In the genomic region with DNA sequence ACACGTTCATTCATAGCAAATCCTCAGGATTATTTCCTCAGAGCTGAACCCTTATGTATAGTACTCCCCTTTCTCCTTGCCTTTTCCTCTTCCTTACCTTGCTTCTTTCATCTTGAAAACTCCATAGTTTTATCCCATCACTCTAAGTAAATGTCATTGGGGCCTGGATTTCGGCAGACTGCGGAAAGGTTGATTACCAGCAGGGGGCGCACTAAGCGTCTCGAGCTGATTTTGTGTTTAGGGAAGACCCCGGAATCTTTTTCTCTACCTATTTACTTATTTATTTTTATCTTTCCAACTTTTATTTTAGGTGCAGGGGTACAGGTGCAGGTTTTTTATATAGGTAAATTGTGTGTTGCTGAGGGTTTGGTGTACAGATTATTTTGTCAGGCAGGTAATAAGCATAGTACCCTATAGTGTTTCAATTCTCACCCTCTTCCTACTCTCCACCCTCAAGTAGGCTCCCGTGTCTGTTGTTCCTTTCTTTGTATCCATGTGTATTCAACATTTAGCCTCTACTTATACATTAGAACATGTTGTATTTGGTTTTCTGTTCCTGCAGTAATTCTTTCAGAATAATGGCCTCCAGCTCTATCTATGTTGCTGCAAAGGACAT, we compare ENCODE assay signal across 1 cellular context.
TF ChIP-seq lines count a peak whose summit lies in the region.

No MANE protein-coding gene starts in this region.

TF ChIP-seq in GM23338, 12 proteins besides CTCF, POLR2A, EP300 and RAD21 (continued from another document):
- TF ChIP-seq, protein P1, sequence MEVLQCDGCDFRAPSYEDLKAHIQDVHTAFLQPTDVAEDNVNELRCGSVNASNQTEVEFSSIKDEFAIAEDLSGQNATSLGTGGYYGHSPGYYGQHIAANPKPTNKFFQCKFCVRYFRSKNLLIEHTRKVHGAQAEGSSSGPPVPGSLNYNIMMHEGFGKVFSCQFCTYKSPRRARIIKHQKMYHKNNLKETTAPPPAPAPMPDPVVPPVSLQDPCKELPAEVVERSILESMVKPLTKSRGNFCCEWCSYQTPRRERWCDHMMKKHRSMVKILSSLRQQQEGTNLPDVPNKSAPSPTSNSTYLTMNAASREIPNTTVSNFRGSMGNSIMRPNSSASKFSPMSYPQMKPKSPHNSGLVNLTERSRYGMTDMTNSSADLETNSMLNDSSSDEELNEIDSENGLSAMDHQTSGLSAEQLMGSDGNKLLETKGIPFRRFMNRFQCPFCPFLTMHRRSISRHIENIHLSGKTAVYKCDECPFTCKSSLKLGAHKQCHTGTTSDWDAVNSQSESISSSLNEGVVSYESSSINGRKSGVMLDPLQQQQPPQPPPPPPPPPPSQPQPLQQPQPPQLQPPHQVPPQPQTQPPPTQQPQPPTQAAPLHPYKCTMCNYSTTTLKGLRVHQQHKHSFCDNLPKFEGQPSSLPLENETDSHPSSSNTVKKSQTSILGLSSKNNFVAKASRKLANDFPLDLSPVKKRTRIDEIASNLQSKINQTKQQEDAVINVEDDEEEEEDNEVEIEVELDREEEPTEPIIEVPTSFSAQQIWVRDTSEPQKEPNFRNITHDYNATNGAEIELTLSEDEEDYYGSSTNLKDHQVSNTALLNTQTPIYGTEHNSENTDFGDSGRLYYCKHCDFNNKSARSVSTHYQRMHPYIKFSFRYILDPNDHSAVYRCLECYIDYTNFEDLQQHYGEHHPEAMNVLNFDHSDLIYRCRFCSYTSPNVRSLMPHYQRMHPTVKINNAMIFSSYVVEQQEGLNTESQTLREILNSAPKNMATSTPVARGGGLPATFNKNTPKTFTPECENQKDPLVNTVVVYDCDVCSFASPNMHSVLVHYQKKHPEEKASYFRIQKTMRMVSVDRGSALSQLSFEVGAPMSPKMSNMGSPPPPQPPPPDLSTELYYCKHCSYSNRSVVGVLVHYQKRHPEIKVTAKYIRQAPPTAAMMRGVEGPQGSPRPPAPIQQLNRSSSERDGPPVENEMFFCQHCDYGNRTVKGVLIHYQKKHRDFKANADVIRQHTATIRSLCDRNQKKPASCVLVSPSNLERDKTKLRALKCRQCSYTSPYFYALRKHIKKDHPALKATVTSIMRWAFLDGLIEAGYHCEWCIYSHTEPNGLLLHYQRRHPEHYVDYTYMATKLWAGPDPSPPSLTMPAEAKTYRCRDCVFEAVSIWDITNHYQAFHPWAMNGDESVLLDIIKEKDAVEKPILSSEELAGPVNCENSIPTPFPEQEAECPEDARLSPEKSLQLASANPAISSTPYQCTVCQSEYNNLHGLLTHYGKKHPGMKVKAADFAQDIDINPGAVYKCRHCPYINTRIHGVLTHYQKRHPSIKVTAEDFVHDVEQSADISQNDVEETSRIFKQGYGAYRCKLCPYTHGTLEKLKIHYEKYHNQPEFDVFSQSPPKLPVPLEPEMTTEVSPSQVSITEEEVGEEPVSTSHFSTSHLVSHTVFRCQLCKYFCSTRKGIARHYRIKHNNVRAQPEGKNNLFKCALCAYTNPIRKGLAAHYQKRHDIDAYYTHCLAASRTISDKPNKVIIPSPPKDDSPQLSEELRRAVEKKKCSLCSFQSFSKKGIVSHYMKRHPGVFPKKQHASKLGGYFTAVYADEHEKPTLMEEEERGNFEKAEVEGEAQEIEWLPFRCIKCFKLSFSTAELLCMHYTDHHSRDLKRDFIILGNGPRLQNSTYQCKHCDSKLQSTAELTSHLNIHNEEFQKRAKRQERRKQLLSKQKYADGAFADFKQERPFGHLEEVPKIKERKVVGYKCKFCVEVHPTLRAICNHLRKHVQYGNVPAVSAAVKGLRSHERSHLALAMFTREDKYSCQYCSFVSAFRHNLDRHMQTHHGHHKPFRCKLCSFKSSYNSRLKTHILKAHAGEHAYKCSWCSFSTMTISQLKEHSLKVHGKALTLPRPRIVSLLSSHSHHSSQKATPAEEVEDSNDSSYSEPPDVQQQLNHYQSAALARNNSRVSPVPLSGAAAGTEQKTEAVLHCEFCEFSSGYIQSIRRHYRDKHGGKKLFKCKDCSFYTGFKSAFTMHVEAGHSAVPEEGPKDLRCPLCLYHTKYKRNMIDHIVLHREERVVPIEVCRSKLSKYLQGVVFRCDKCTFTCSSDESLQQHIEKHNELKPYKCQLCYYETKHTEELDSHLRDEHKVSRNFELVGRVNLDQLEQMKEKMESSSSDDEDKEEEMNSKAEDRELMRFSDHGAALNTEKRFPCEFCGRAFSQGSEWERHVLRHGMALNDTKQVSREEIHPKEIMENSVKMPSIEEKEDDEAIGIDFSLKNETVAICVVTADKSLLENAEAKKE (CRISPR knock-in tag; IDR thresholded peaks at IDR 0.05) = no peak
- TF ChIP-seq EZH2phosphoT487 (IDR thresholded peaks at IDR 0.05; ENCODE audit: unreplicated experiment) = no peak
- TF ChIP-seq, protein P2, sequence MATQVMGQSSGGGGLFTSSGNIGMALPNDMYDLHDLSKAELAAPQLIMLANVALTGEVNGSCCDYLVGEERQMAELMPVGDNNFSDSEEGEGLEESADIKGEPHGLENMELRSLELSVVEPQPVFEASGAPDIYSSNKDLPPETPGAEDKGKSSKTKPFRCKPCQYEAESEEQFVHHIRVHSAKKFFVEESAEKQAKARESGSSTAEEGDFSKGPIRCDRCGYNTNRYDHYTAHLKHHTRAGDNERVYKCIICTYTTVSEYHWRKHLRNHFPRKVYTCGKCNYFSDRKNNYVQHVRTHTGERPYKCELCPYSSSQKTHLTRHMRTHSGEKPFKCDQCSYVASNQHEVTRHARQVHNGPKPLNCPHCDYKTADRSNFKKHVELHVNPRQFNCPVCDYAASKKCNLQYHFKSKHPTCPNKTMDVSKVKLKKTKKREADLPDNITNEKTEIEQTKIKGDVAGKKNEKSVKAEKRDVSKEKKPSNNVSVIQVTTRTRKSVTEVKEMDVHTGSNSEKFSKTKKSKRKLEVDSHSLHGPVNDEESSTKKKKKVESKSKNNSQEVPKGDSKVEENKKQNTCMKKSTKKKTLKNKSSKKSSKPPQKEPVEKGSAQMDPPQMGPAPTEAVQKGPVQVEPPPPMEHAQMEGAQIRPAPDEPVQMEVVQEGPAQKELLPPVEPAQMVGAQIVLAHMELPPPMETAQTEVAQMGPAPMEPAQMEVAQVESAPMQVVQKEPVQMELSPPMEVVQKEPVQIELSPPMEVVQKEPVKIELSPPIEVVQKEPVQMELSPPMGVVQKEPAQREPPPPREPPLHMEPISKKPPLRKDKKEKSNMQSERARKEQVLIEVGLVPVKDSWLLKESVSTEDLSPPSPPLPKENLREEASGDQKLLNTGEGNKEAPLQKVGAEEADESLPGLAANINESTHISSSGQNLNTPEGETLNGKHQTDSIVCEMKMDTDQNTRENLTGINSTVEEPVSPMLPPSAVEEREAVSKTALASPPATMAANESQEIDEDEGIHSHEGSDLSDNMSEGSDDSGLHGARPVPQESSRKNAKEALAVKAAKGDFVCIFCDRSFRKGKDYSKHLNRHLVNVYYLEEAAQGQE (IDR thresholded peaks at IDR 0.05; ENCODE audit: unreplicated experiment) = no peak
- no peak for TF ChIP-seq CREB1 (CRISPR knock-in tag; IDR thresholded peaks at IDR 0.05; ENCODE audit: low read depth)
